28 cellular contexts compared by ENCODE assay signal in genomic region chr4:147570616-147571015, GRCh38. TPM values are rescaled to one million over a fixed set of nuclear protein-coding genes. Genes with fewer than 3 reads are reported as not detected.
DNase-seq lines count a peak whose midpoint lies in the region; ATAC-seq and TF ChIP-seq lines count a peak whose summit lies in the region.
"Had no signal": no experiment of that assay in that cellular context is flagged by ENCODE, and none has a peak within 500 bp of the region (broad histone marks: within the 10 kb centered on the region; RNA-seq: fewer than 3 reads in every experiment).

No MANE protein-coding gene starts in this region.

- H3K27me3 ChIP-seq in GM23248 (replicated peaks; ENCODE audit: insufficient read depth) (no peaks in the 10 kb centered on the region), uterus (no peaks in the 10 kb centered on the region), trophoblast cell (ENCODE audit: insufficient read depth, low read length) (no peaks in the 10 kb centered on the region)
- H3K27me3 ChIP-seq: Peyer's patch, sigmoid colon had no signal

- peak overlapping the region; percentile 54 for H2AFZ ChIP-seq in GM23248
- no peak overlapping the region for H2AFZ ChIP-seq in trophoblast cell (ENCODE audit: insufficient read depth, low read length, poor library complexity)

- H3F3A ChIP-seq in GM23248 (ENCODE audit: insufficient read depth): no peaks in the 10 kb centered on the region; the same call in 1 of the 2 replicates

- no peak overlapping the region for H4K12ac ChIP-seq in trophoblast cell (ENCODE audit: low read depth, low read length)

- H3K79me2 ChIP-seq in GM23248 (ENCODE audit: insufficient read depth) (no peaks in the 10 kb centered on the region), trophoblast cell (ENCODE audit: control insufficient read depth, insufficient read depth, low read length, poor library complexity) (no peaks in the 10 kb centered on the region)

- H3K4me2 ChIP-seq in GM23248 (ENCODE audit: unreplicated experiment) (no peak overlapping the region), trophoblast cell (ENCODE audit: low read length) (no peak overlapping the region)

- DNase-seq in GM23248 (peak; percentile 32), astrocyte of the hippocampus (ENCODE audit: low read depth, low spot score) (peak; percentile 63), fibroblast of peridontal ligament (ENCODE audit: extremely low read depth) (peak; percentile 55), uterus (no peak), trophoblast cell (no peak)
- no peak for DNase-seq in stimulated activated CD4-positive, alpha-beta T cell treated with anti-CD3 and anti-CD28 coated beads, Interleukin-1b, Interleukin-23, amount 100 ng/mL, for 48 hours
- DNase-seq: activated CD8-positive, alpha-beta memory T cell treated with anti-CD3 and anti-CD28 coated beads for 24 hours; activated naive CD4-positive, alpha-beta T cell treated with anti-CD3 and anti-CD28 coated beads, Interleukin-2, amount 50 U/mL, for 16 hours; activated T-cell treated with anti-CD3 and anti-CD28 coated beads, Interleukin-2, amount 50 U/mL, for 48 hours; cerebellar nuclear complex; DND-41; effector CD8-positive, alpha-beta T cell; GOT3; head of caudate nucleus; left colon; mesendoderm; naive B cell; NCI-H1092; NCI-H2029; NK-92 treated with Interleukin-12 subunit alpha and Interleukin-12 subunit beta, amount 100 ng/mL, for 24 hours; occipital lobe; Peyer's patch; sigmoid colon; stimulated activated CD4-positive, alpha-beta T cell treated with anti-CD3 and anti-CD28 coated beads, Interleukin-15, amount 100 ng/mL, for 24 hours had no signal

- H3K79me1 ChIP-seq in trophoblast cell (ENCODE audit: low read length): no peaks in the 10 kb centered on the region

- TF ChIP-seq POLR2A in uterus (IDR thresholded peaks at IDR 0.05): no peak

- no peak overlapping the region for H4K91ac ChIP-seq in trophoblast cell (ENCODE audit: low read depth, low read length)

- H4K8ac ChIP-seq in trophoblast cell (ENCODE audit: low read depth, low read length): no peak overlapping the region

- H3K9me2 ChIP-seq in GM23248 (ENCODE audit: insufficient read depth): no peaks in the 10 kb centered on the region

- H2BK5ac ChIP-seq in trophoblast cell (ENCODE audit: low read depth, low read length, poor library complexity): no peak overlapping the region

- H3K9me3 ChIP-seq in GM23248 (ENCODE audit: low read depth) (no peaks in the 10 kb centered on the region), uterus (no peaks in the 10 kb centered on the region), trophoblast cell (ENCODE audit: insufficient read depth, low read depth, low read length) (no peaks in the 10 kb centered on the region)
- H3K9me3 ChIP-seq: Peyer's patch, sigmoid colon had no signal

- no peak overlapping the region for H3K23ac ChIP-seq in trophoblast cell (ENCODE audit: low read length)

- H3K14ac ChIP-seq in trophoblast cell (ENCODE audit: low read length): no peak overlapping the region

- WGBS in GM23248 (ENCODE audit: low coverage in 1 of 2, low lambda C conversion rate in 2 of 2, missing lambda C conversion rate in 2 of 2), 2 experiments: 16 to 27% methylated on average over 4 of the region's 4 CpGs
- WGBS in trophoblast cell (ENCODE audit: extremely low coverage, insufficient coverage, insufficient read length): no CpG with 5 or more reads among the region's 4 CpGs

- H3K36me3 ChIP-seq in GM23248 (ENCODE audit: low read depth) (no peaks in the 10 kb centered on the region), uterus (no peaks in the 10 kb centered on the region), trophoblast cell (ENCODE audit: control insufficient read depth in 1 of 2, insufficient read depth in 2 of 2, low read length in 2 of 2) (no peaks in the 10 kb centered on the region)
- H3K36me3 ChIP-seq: Peyer's patch, sigmoid colon had no signal

- in situ Hi-C loops in GM23248 (cut with MboI): no loop called here

- H3K4me3 ChIP-seq in GM23248 (no peak overlapping the region), uterus (no peak overlapping the region), trophoblast cell (ENCODE audit: low read depth, low read length) (no peak overlapping the region)
- H3K4me3 ChIP-seq: Peyer's patch, sigmoid colon had no signal

- H2BK120ac ChIP-seq in trophoblast cell (ENCODE audit: insufficient read depth, low read length, poor library complexity): no peak overlapping the region

- H3K4me1 ChIP-seq in GM23248 (ENCODE audit: insufficient read depth): peaks cover 8% of the 10 kb centered on the region; the same call in 1 of the 2 replicates
- H3K4me1 ChIP-seq in uterus: no peaks in the 10 kb centered on the region
- no peaks in the 10 kb centered on the region for H3K4me1 ChIP-seq in trophoblast cell (ENCODE audit: control insufficient read depth in 1 of 2, insufficient read depth in 2 of 2, low read length in 2 of 2)
- H3K4me1 ChIP-seq: Peyer's patch had no signal

- no peak overlapping the region for H2BK12ac ChIP-seq in trophoblast cell (ENCODE audit: low read length)

- intact Hi-C loops in uterus (cut with DNase I; ENCODE audit: low total_unique reads): no loop called here

- no peak overlapping the region for H3K9ac ChIP-seq in GM23248
- no peak overlapping the region for H3K9ac ChIP-seq in trophoblast cell (ENCODE audit: low read length)

- ATAC-seq in HG03565 (IDR thresholded peaks at IDR 0.05; ENCODE audit: unreplicated experiment): no peak
- ATAC-seq: esophagus mucosa, HepG2, left colon had no signal

- H2AK5ac ChIP-seq in trophoblast cell (ENCODE audit: low read length): no peak overlapping the region

- no peak overlapping the region for H3K4ac ChIP-seq in trophoblast cell (ENCODE audit: low read depth, low read length)

- TF ChIP-seq CTCF in uterus (IDR thresholded peaks at IDR 0.05): peak in 2 of 4 experiments; percentile 17 to 27

- no peak overlapping the region for H3K18ac ChIP-seq in trophoblast cell (ENCODE audit: low read length)

- H3K27ac ChIP-seq in GM23248 (no peak overlapping the region), uterus (peak overlapping the region; percentile 29 to 30), trophoblast cell (ENCODE audit: low read depth, low read length) (no peak overlapping the region)
- H3K27ac ChIP-seq: HL-60, Peyer's patch, sigmoid colon had no signal

- no peaks in the 10 kb centered on the region for H4K20me1 ChIP-seq in GM23248 (ENCODE audit: insufficient read depth)

RNA-seq across cellular contexts. Expression of gene TMEM184C, which starts 46.6 kb away (rescaled TPM):
- total RNA-seq in GM23248 (2014; rRNA removed; shearing (Covaris generic)): 36.5 and 36.8 TPM in 2 replicates
- polyA plus RNA-seq in GM23248 (2016; fragmentation: Nextera tagmentation; extraction: Ambion mirVana): 26.2 and 30.9 TPM in 2 replicates
- 10 to 100 TPM; 14.7 to 73.3 (median 51.3) TPM for total RNA-seq in uterus
- 15.8 and 16.7 TPM in 2 replicates for polyA plus RNA-seq in trophoblast cell (2013)

Comparison
In these comparisons a context has a peak if more than half of its experiments do, and no peak if none do; other contexts are left out.
1. DNase-seq: peak in GM23248 (single experiment), astrocyte of the hippocampus (single experiment) and fibroblast of peridontal ligament (single experiment); none in uterus (0 of 2), trophoblast cell (0 of 2) and stimulated activated CD4-positive, alpha-beta T cell treated with anti-CD3 and anti-CD28 coated beads, Interleukin-1b, Interleukin-23, amount 100 ng/mL, for 48 hours (single experiment).
2. H3K27ac ChIP-seq: peak in uterus (2 of 2); none in GM23248 (single experiment) and trophoblast cell (single experiment).